In genomic region chr7:2687881-2688318, GRCh38 we compare ENCODE assay signal across 9 cellular contexts. TPM values are rescaled to one million over a fixed set of nuclear protein-coding genes. Genes with fewer than 3 reads are reported as not detected.
DNase-seq lines count a peak whose midpoint lies in the region; ATAC-seq and TF ChIP-seq lines count a peak whose summit lies in the region.
"Had no signal": no experiment of that assay in that cellular context is flagged by ENCODE, and none has a peak within 500 bp of the region (broad histone marks: within the 10 kb centered on the region; RNA-seq: fewer than 3 reads in every experiment).

TSS of gene AMZ1 (plus strand) at chr7:2688202. CDS start at chr7:2700452, 12,250 bp downstream.

- no peaks in the 10 kb centered on the region for H3K9me2 ChIP-seq in MM.1S (replicated peaks; ENCODE audit: insufficient read depth, low read length)

- DNase-seq in ELR (ENCODE audit: low read depth), result peak; percentile 40
- DNase-seq in MM.1S, result no peak
- no peak for DNase-seq in fibroblast of villous mesenchyme (ENCODE audit: low read depth)
- DNase-seq in ovary, result no peak
- no peak for DNase-seq in NCI-H82 treated with DMSO at 0.1 percent for 48 hours (lab: John Stamatoyannopoulos, UW; ENCODE audit: unreplicated experiment)
- no peak for DNase-seq in activated CD4-positive, alpha-beta T cell treated with anti-CD3 and anti-CD28 coated beads for 4 hours
- DNase-seq: activated CD4-positive, alpha-beta T cell treated with anti-CD3 and anti-CD28 coated beads for 48 hours had no signal

- H2AFZ ChIP-seq in MM.1S (ENCODE audit: low read length), result 0 out of 2 replicates have a peak within 1 kb of the TSS, but pooled peaks have one; percentile 23

- no peaks in the 10 kb centered on the region for H3K9me3 ChIP-seq in MM.1S (replicated peaks; ENCODE audit: insufficient read depth, low read length)
- H3K9me3 ChIP-seq in ovary, result no peaks in the 10 kb centered on the region

- no peak for ATAC-seq in HG02885 (IDR thresholded peaks at IDR 0.05; ENCODE audit: poor library complexity, unreplicated experiment)
- ATAC-seq in HG03460 (IDR thresholded peaks at IDR 0.05; ENCODE audit: unreplicated experiment), result no peak

- no peak within 1 kb of the TSS for H3K9ac ChIP-seq in MM.1S (ENCODE audit: low read length)

- H3K4me3 ChIP-seq in MM.1S (ENCODE audit: low read length) (peak within 1 kb of the TSS; percentile 16; the same call in 1 of the 2 replicates), fibroblast of villous mesenchyme (ENCODE audit: low read depth, low read length) (peak within 1 kb of the TSS; percentile 34), ovary (peak within 1 kb of the TSS; percentile 26)

- no peaks in the 10 kb centered on the region for H3K36me3 ChIP-seq in MM.1S (replicated peaks; ENCODE audit: insufficient read depth, low read length)
- no peaks in the 10 kb centered on the region for H3K36me3 ChIP-seq in ovary

- TF ChIP-seq POLR2A in ovary (IDR thresholded peaks at IDR 0.05), result no peak

- H3K27me3 ChIP-seq in MM.1S (replicated peaks; ENCODE audit: insufficient read depth, low read length) (peaks cover 62% of the 10 kb centered on the region), ovary (no peaks in the 10 kb centered on the region)

- H3K79me2 ChIP-seq in MM.1S (ENCODE audit: low read length), result no peaks in the 10 kb centered on the region

- H3F3A ChIP-seq in MM.1S (ENCODE audit: insufficient read depth, low read length), result no peaks in the 10 kb centered on the region; the same call in 1 of the 2 replicates

- intact Hi-C loops in ovary (cut with DNase I), result loop anchor here in 2 of 4 donors (10.0 kb wide), 1 partner anchor 233 kb away; no protein-coding TSS in a partner anchor

- H3K4me1 ChIP-seq in MM.1S (ENCODE audit: low read length), result peaks cover 17% of the 10 kb centered on the region
- peaks cover 9% of the 10 kb centered on the region for H3K4me1 ChIP-seq in ovary (ENCODE audit: insufficient read depth)

- H3K4me2 ChIP-seq in MM.1S (ENCODE audit: low read depth, low read length), result peak within 1 kb of the TSS; percentile 69

- H3K27ac ChIP-seq in MM.1S (ENCODE audit: low read length) (no peak within 1 kb of the TSS), ovary (no peak within 1 kb of the TSS)

- WGBS in ovary, 3 donors, result 2 to 10% (median 3%) methylated on average over 8 to 41 of the region's 41 CpGs

- no peak for TF ChIP-seq EP300 in ovary (IDR thresholded peaks at IDR 0.05)

- no peaks in the 10 kb centered on the region for H4K20me1 ChIP-seq in MM.1S (ENCODE audit: insufficient read depth, low read length)

- no peak for TF ChIP-seq CTCF in MM.1S (IDR thresholded peaks at IDR 0.05; ENCODE audit: low read length)
- no peak for TF ChIP-seq CTCF in fibroblast of villous mesenchyme (IDR thresholded peaks at IDR 0.05; ENCODE audit: insufficient read depth, low read depth, low read length)
- no peak for TF ChIP-seq CTCF in ovary (IDR thresholded peaks at IDR 0.05)

RNA-seq across cellular contexts. Expression of gene AMZ1, which starts in this region (rescaled TPM):
- 12.2 and 14.2 TPM in 2 replicates for total RNA-seq in fibroblast of villous mesenchyme
- 1 to 10 TPM in 2 of 7 donors, under 1 TPM in 4, not detected in 1; 0.24 to 2.6 (median 0.93) TPM for total RNA-seq in ovary
- polyA plus RNA-seq in ovary, result under 1 TPM; 0.15 to 0.45 TPM
